Comparison of ENCODE assay signal across 1 cellular context in genomic region chr9:122371851-122372250, GRCh38.
TF ChIP-seq lines count a peak whose summit lies in the region.

No MANE protein-coding gene starts in this region.

TF ChIP-seq in K562, 482 proteins besides CTCF, POLR2A, EP300 and RAD21:
- TF ChIP-seq, protein P1, sequence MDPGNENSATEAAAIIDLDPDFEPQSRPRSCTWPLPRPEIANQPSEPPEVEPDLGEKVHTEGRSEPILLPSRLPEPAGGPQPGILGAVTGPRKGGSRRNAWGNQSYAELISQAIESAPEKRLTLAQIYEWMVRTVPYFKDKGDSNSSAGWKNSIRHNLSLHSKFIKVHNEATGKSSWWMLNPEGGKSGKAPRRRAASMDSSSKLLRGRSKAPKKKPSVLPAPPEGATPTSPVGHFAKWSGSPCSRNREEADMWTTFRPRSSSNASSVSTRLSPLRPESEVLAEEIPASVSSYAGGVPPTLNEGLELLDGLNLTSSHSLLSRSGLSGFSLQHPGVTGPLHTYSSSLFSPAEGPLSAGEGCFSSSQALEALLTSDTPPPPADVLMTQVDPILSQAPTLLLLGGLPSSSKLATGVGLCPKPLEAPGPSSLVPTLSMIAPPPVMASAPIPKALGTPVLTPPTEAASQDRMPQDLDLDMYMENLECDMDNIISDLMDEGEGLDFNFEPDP (CRISPR knock-in tag; IDR thresholded peaks at IDR 0.05) = no peak
- TF ChIP-seq RBM14 (IDR thresholded peaks at IDR 0.05; ENCODE audit: borderline replicate concordance, insufficient read depth, low read depth, low read length) = no peak
- TF ChIP-seq ETV5 (CRISPR knock-in tag; IDR thresholded peaks at IDR 0.05; ENCODE audit: low read depth) = no peak
